8 cellular contexts compared by ENCODE assay signal in the genomic region with DNA sequence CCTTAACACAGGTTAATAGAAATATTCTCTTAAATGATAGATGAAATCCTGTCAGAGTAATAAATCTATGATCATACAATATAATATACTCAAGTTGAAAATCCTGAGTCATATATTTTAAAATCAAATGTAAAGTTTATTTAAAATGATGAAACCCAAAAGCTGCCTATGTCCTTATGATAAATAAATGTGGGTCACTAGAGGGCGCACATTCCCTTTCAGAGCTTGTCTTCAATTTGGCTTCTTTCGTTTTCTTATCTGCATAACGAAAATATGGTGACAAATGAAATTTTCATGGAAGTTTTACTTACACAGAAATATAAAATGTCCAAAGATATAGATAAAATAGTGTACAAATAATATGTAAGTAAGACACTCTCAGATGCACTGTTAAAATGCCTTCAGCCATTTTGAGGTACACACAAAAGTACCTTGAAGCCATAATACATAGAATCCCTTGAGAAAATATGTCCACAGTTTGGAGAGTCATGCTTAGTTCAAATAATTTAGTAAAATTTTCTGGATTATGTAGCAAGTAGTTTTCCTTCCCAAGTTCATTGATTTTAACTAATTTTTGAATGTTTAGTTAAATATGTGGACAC.
A peak's percentile ranks its signal among the peaks of the same experiment; 100 is the strongest.
DNase-seq lines count a peak whose midpoint lies in the region; ATAC-seq and TF ChIP-seq lines count a peak whose summit lies in the region.

No MANE protein-coding gene starts in this region.

- TF ChIP-seq CTCF in left ventricle myocardium inferior (IDR thresholded peaks at IDR 0.05; ENCODE audit: borderline replicate concordance) = peak; percentile 52
- peak in 2 of 3 donors; percentile 39 to 43 for TF ChIP-seq CTCF in ovary (IDR thresholded peaks at IDR 0.05)

- no peak for DNase-seq in left ventricle myocardium inferior
- no peak for DNase-seq in left cardiac atrium
- DNase-seq in RKO (ENCODE audit: low spot score) = peak; percentile 69
- peak; percentile 27 to 58 for DNase-seq in erythroblast (lab: John Stamatoyannopoulos, UW)
- DNase-seq in ovary = peak in 2 of 5 donors; percentile 13 to 18
- no peak for DNase-seq in effector CD8-positive, alpha-beta T cell (lab: John Stamatoyannopoulos, UW)

- H3K4me3 ChIP-seq in left ventricle myocardium inferior (peak overlapping the region; percentile 42), ovary (no peak overlapping the region)

- H3K27ac ChIP-seq in left ventricle myocardium inferior (replicated peaks) (no peak overlapping the region), ovary (no peak overlapping the region)

- no peak for TF ChIP-seq POLR2A in erythroblast (IDR thresholded peaks at IDR 0.05; ENCODE audit: low read length)
- TF ChIP-seq POLR2A in ovary (IDR thresholded peaks at IDR 0.05) = no peak

- H3K9me3 ChIP-seq in left ventricle myocardium inferior (replicated peaks) (no peaks in the 10 kb centered on the region), ovary (no peaks in the 10 kb centered on the region)

- H3K36me3 ChIP-seq in left ventricle myocardium inferior (no peaks in the 10 kb centered on the region), ovary (no peaks in the 10 kb centered on the region)

- 0 to 1% (median 0%) methylated on average over 3 of the region's 3 CpGs for WGBS in ovary, 3 donors

- no peak for ATAC-seq in left cardiac atrium
- ATAC-seq in HG03442 (IDR thresholded peaks at IDR 0.05; ENCODE audit: unreplicated experiment) = peak; percentile 41
- ATAC-seq in HG03460 (IDR thresholded peaks at IDR 0.05; ENCODE audit: unreplicated experiment) = no peak

- no peaks in the 10 kb centered on the region for H3K27me3 ChIP-seq in left ventricle myocardium inferior (ENCODE audit: low read depth)
- no peaks in the 10 kb centered on the region for H3K27me3 ChIP-seq in ovary

- intact Hi-C loops in left ventricle myocardium inferior (cut with micrococcal nuclease) = no loop called here
- intact Hi-C loops in left cardiac atrium (cut with DNase I) = no loop called here
- intact Hi-C loops in ovary (cut with DNase I) = no loop called here

- no peak for TF ChIP-seq EP300 in ovary (IDR thresholded peaks at IDR 0.05)

- H3K4me1 ChIP-seq in left ventricle myocardium inferior (no peaks in the 10 kb centered on the region), ovary (ENCODE audit: insufficient read depth) (no peaks in the 10 kb centered on the region)

Comparison
In these comparisons a context has a peak if more than half of its experiments do, and no peak if none do; other contexts are left out.
1. DNase-seq: peak in RKO (single experiment) and erythroblast (2 of 2); none in left ventricle myocardium inferior (single experiment), left cardiac atrium (single experiment) and effector CD8-positive, alpha-beta T cell (single experiment).